In genomic region chr5:150412319-150413175, GRCh38 we compare ENCODE assay signal across 8 cellular contexts. TPM values are rescaled to one million over a fixed set of nuclear protein-coding genes. Genes with fewer than 3 reads are reported as not detected.
DNase-seq lines count a peak whose midpoint lies in the region; ATAC-seq, FAIRE-seq and TF ChIP-seq lines count a peak whose summit lies in the region.

CD74 (minus strand) TSS chr5:150412910; CDS start chr5:150412749, 161 bp downstream.

- POLR2A ChIA-PET in A673 (lab: Charles Lee; ENCODE audit: low non-redundant PET): no interaction called here

- TF ChIP-seq CTCF in pancreas (IDR thresholded peaks at IDR 0.05) (no peak), A673 (conservative IDR thresholded peaks at IDR 0.05; ENCODE audit: low read depth, low read length) (no peak)

- H3K9me3 ChIP-seq in pancreas (no peaks in the 10 kb centered on the region), thymus (ENCODE audit: control insufficient read depth) (no peaks in the 10 kb centered on the region), A673 (ENCODE audit: low read depth, low read length, poor library complexity, severe bottlenecking) (no peaks in the 10 kb centered on the region)

- peak; percentile 74 for ATAC-seq in GM18517 (IDR thresholded peaks at IDR 0.05; ENCODE audit: unreplicated experiment)
- ATAC-seq in HG02981 (IDR thresholded peaks at IDR 0.05; ENCODE audit: unreplicated experiment): peak; percentile 70
- ATAC-seq in pancreas: peak; percentile 48 to 77 (median 72)

- intact Hi-C loops in pancreas (cut with DNase I) (no loop called here), A673 (cut with micrococcal nuclease; ENCODE audit: unreplicated experiment) (no loop called here)

- CTCF ChIA-PET in A673 (lab: Charles Lee): no interaction called here

- H3K36me3 ChIP-seq in pancreas (no peaks in the 10 kb centered on the region), thymus (ENCODE audit: control insufficient read depth, insufficient read depth) (peaks cover 2% of the 10 kb centered on the region), A673 (ENCODE audit: insufficient read depth, low read length, poor library complexity, severe bottlenecking) (no peaks in the 10 kb centered on the region)

- H3K27ac ChIP-seq in pancreas (peak within 1 kb of the TSS; percentile 49 to 94 (median 82)), thymus (ENCODE audit: low read depth) (peak within 1 kb of the TSS; percentile 96), A673 (ENCODE audit: low read depth, low read length, poor library complexity, severe bottlenecking) (no peak within 1 kb of the TSS)

- 36% methylated on average over 20 of the region's 20 CpGs for WGBS in pancreas, 2 donors
- 4% methylated on average over 20 of the region's 20 CpGs for WGBS in thymus

- H3K4me3 ChIP-seq in pancreas (peak within 1 kb of the TSS; percentile 18 to 47 (median 32)), thymus (ENCODE audit: low read length) (peak within 1 kb of the TSS; percentile 54), A673 (ENCODE audit: low read depth, low read length, poor library complexity, severe bottlenecking) (no peak within 1 kb of the TSS)

- no peak for FAIRE-seq in pancreas (lab: Jason Lieb, UNC)

- H3K27me3 ChIP-seq in pancreas (no peaks in the 10 kb centered on the region), thymus (ENCODE audit: control insufficient read depth, insufficient read depth) (no peaks in the 10 kb centered on the region), A673 (replicated peaks; ENCODE audit: insufficient read depth, low read depth, low read length, poor library complexity) (no peaks in the 10 kb centered on the region)

- no TSS peak for BruUV-seq in A673 (replicated peaks; lab: Mats Ljungman, UMichigan)

- DNase-seq in RPMI8226: peak; percentile 90
- DNase-seq in activated effector memory CD4-positive, alpha-beta T cell treated with anti-CD3 and anti-CD28 coated beads, Interleukin-2, amount 50 U/mL, for 16 hours: peak; percentile 96
- peak; percentile 96 for DNase-seq in glomerular visceral epithelial cell (ENCODE audit: extremely low spot score)
- DNase-seq in pancreas: peak; percentile 59 to 87 (median 64)
- DNase-seq in A673 (ENCODE audit: low spot score): no peak

- H3K4me1 ChIP-seq in pancreas (peaks cover 0 to 6% (median 0%) of the 10 kb centered on the region in 3 donors), thymus (ENCODE audit: control insufficient read depth, insufficient read depth, low read length) (peaks cover 9% of the 10 kb centered on the region), A673 (ENCODE audit: insufficient read depth, low read length, poor library complexity, severe bottlenecking) (peaks cover 8% of the 10 kb centered on the region)

RNA-seq across cellular contexts. Expression of gene CD74, which starts in this region (rescaled TPM):
- 1,000 to 10,000 TPM in 1 of 6 donors, 100 to 1,000 TPM in 3, 10 to 100 TPM in 2; 67.2 to 1,206 (median 163) TPM for total RNA-seq in pancreas
- polyA plus RNA-seq in pancreas: 100 to 1,000 TPM; 138 to 141 TPM
- polyA plus RNA-seq in thymus: 2,730 TPM
- total RNA-seq in A673 (2021): not detected in 2 replicates

Comparison
In these comparisons a context has a peak if more than half of its experiments do, and no peak if none do; other contexts are left out.
1. RNA of gene CD74 (total RNA-seq): 67.2 to 1,206 TPM in pancreas; not detected in A673; every median in the first group is over 10 times any median in the second.
2. RNA of gene CD74 (polyA plus RNA-seq): 2,730 TPM in thymus (single experiment); 138 to 141 TPM in pancreas; every median in the first group is over 10 times any median in the second.
3. Peak in every context shown above with its lines, with median percentiles within 50 percentile points of each other: ATAC-seq.